8 cellular contexts compared by ENCODE assay signal in the genomic region with DNA sequence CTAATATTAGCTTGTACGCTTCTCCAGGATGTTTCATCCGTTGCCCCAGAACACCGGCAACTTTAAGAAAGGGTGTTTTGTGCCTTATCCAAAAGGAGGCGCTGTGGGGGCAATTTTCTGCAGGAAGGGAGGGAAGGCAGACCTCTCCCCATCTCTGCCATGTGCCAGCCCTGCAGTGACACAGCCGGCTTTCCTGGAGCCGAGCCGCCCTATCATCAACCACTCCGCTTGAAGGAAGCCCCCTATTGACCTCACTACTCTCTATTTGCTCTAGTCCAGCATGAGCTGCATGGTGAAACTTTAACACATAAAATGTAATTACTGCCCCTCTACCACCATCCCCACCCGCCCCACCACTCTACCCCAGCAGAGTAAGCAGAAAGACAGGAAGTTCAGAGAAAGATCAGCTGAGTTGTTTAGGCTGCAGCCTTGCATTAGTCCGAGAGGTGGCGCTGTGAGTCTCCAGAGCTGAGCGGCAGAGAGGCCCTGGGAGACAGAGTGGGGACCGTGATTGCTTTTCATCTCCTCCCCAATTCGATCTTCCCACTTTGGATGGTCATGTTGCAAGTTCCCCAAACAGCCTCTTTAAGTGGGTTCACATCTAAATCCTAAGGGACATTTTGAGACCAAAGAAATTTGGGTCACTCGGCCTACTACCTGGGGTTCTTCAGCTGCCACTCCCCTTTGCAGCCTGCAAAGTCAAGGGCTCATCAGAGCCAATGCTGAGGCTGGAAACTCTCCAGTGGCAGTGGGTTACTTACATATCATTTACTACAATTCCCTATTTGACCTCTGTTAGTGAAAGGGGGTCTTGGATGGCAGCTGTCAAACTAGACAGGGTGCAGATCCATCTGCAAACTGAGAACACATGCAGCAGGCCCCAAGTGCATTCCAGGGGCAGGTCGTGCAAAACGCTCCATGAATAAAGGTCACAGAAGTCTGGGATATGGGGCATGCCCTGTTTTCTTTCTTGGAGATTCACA. TPM values are rescaled to one million over a fixed set of nuclear protein-coding genes. Genes with fewer than 3 reads are reported as not detected.
DNase-seq lines count a peak whose midpoint lies in the region; ATAC-seq and TF ChIP-seq lines count a peak whose summit lies in the region.

No MANE protein-coding gene starts in this region.

- no peak overlapping the region for H2AFZ ChIP-seq in OCI-LY1 (ENCODE audit: low read length)
- no peak overlapping the region for H2AFZ ChIP-seq in neural progenitor cell (replicated peaks)

- no peak for TF ChIP-seq EP300 in upper lobe of left lung (IDR thresholded peaks at IDR 0.05)

- no peak overlapping the region for H3K9ac ChIP-seq in OCI-LY1 (ENCODE audit: low read length)
- no peak overlapping the region for H3K9ac ChIP-seq in neural progenitor cell

- WGBS in upper lobe of left lung, 2 donors: 22 to 36% methylated on average over 17 of the region's 17 CpGs

- H4K20me1 ChIP-seq in OCI-LY1 (ENCODE audit: insufficient read depth, low read length) (no peaks in the 10 kb centered on the region), neural progenitor cell (ENCODE audit: low read depth) (no peaks in the 10 kb centered on the region)

- TF ChIP-seq POLR2A in upper lobe of left lung (IDR thresholded peaks at IDR 0.05): no peak

- peak overlapping the region; percentile 21 for H3K4me3 Mint-ChIP-seq in activated T-helper 17 cell treated with anti-CD3 and anti-CD28 coated beads, Interleukin-2, amount 50 U/mL, for 72 hours
- no peak overlapping the region for H3K4me3 Mint-ChIP-seq in neural progenitor cell

- no peaks in the 10 kb centered on the region for H3K4me1 Mint-ChIP-seq in activated T-helper 17 cell treated with anti-CD3 and anti-CD28 coated beads, Interleukin-2, amount 50 U/mL, for 72 hours
- H3K4me1 Mint-ChIP-seq in neural progenitor cell: peaks cover 16% of the 10 kb centered on the region

- H3K4me1 ChIP-seq in OCI-LY1 (ENCODE audit: insufficient read depth, low read length, severe bottlenecking) (no peaks in the 10 kb centered on the region), neural progenitor cell (no peaks in the 10 kb centered on the region), upper lobe of left lung (no peaks in the 10 kb centered on the region)

- no peak overlapping the region for H3K27ac Mint-ChIP-seq in activated T-helper 17 cell treated with anti-CD3 and anti-CD28 coated beads, Interleukin-2, amount 50 U/mL, for 72 hours
- no peak overlapping the region for H3K27ac Mint-ChIP-seq in neural progenitor cell

- no peaks in the 10 kb centered on the region for H3K27me3 ChIP-seq in OCI-LY1 (ENCODE audit: insufficient read depth, low read length)
- no peaks in the 10 kb centered on the region for H3K27me3 ChIP-seq in neural progenitor cell
- no peaks in the 10 kb centered on the region for H3K27me3 ChIP-seq in upper lobe of left lung

- no peak overlapping the region for H3K27ac ChIP-seq in OCI-LY1 (ENCODE audit: low read depth, low read length, poor library complexity, severe bottlenecking)
- no peak overlapping the region for H3K27ac ChIP-seq in neural progenitor cell
- H3K27ac ChIP-seq in upper lobe of left lung: no peak overlapping the region

- no peaks in the 10 kb centered on the region for H3K9me3 Mint-ChIP-seq in activated T-helper 17 cell treated with anti-CD3 and anti-CD28 coated beads, Interleukin-2, amount 50 U/mL, for 72 hours
- no peaks in the 10 kb centered on the region for H3K9me3 Mint-ChIP-seq in neural progenitor cell

- H3K4me3 ChIP-seq in OCI-LY1 (ENCODE audit: low read depth, low read length, poor library complexity, severe bottlenecking) (no peak overlapping the region), neural progenitor cell (peak overlapping the region; percentile 31), upper lobe of left lung (no peak overlapping the region)

- DNase-seq in AG08396 (ENCODE audit: low spot score) (peak; percentile 88), fibroblast of the conjunctiva (ENCODE audit: low read depth) (peak; percentile 35), neural progenitor cell (ENCODE audit: low spot score) (peak; percentile 83), upper lobe of left lung (peak in 1 of 2 donors; percentile 55)

- no peaks in the 10 kb centered on the region for H3K9me2 ChIP-seq in OCI-LY1 (ENCODE audit: low read depth, low read length)

- H3K36me3 ChIP-seq in OCI-LY1 (ENCODE audit: insufficient read depth, low read length) (no peaks in the 10 kb centered on the region), neural progenitor cell (no peaks in the 10 kb centered on the region), upper lobe of left lung (no peaks in the 10 kb centered on the region)

- H3K27me3 Mint-ChIP-seq in activated T-helper 17 cell treated with anti-CD3 and anti-CD28 coated beads, Interleukin-2, amount 50 U/mL, for 72 hours: no peaks in the 10 kb centered on the region
- peaks cover 7% of the 10 kb centered on the region for H3K27me3 Mint-ChIP-seq in neural progenitor cell (ENCODE audit: insufficient read depth, low read depth)

- no peaks in the 10 kb centered on the region for H3F3A ChIP-seq in OCI-LY1 (ENCODE audit: insufficient read depth, low read length)
- H3F3A ChIP-seq in neural progenitor cell (ENCODE audit: low read depth): peaks cover 7% of the 10 kb centered on the region

- H3K79me2 ChIP-seq in OCI-LY1 (ENCODE audit: insufficient read depth, low read length) (no peaks in the 10 kb centered on the region), neural progenitor cell (ENCODE audit: low read depth) (no peaks in the 10 kb centered on the region)

- ATAC-seq in GM18867 (IDR thresholded peaks at IDR 0.05; ENCODE audit: unreplicated experiment) (peak; percentile 80), HG03378 (IDR thresholded peaks at IDR 0.05; ENCODE audit: unreplicated experiment) (peak; percentile 87), upper lobe of left lung (ENCODE audit: low FRiP score in 2 of 2) (peak; percentile 69 to 79)
- peak; percentile 75 for ATAC-seq in activated T-helper 17 cell treated with anti-CD3 and anti-CD28 coated beads, Interleukin-2, amount 50 U/mL, for 72 hours (replicated peaks)

- H3K9me3 ChIP-seq in OCI-LY1 (ENCODE audit: low read length) (no peaks in the 10 kb centered on the region), neural progenitor cell (ENCODE audit: low read depth) (no peaks in the 10 kb centered on the region), upper lobe of left lung (no peaks in the 10 kb centered on the region)

- no peaks in the 10 kb centered on the region for H3K36me3 Mint-ChIP-seq in activated T-helper 17 cell treated with anti-CD3 and anti-CD28 coated beads, Interleukin-2, amount 50 U/mL, for 72 hours (ENCODE audit: low read depth)
- H3K36me3 Mint-ChIP-seq in neural progenitor cell: peaks cover 14% of the 10 kb centered on the region

- peak; percentile 91 for TF ChIP-seq CTCF in OCI-LY1 (IDR thresholded peaks at IDR 0.05; ENCODE audit: low read length)
- TF ChIP-seq CTCF in neural progenitor cell (IDR thresholded peaks at IDR 0.05): peak; percentile 80
- peak; percentile 44 to 73 (median 61) for TF ChIP-seq CTCF in upper lobe of left lung (IDR thresholded peaks at IDR 0.05)

- H3K4me2 ChIP-seq in OCI-LY1 (ENCODE audit: low read length): no peak overlapping the region
- H3K4me2 ChIP-seq in neural progenitor cell: peak overlapping the region; percentile 59

RNA-seq across cellular contexts. Expression of gene RAD18, which starts 24.7 kb away (rescaled TPM):
- 10 to 100 TPM; 45.6 to 59.0 TPM for total RNA-seq in activated T-helper 17 cell treated with anti-CD3 and anti-CD28 coated beads, Interleukin-2, amount 50 U/mL, for 72 hours
- total RNA-seq in neural progenitor cell (ENCODE audit: low replicate concordance): 13.9 and 22.1 TPM in 2 replicates
- 10 to 100 TPM in 2 of 6 donors, 1 to 10 TPM in 4; 2.6 to 16.2 (median 7.7) TPM for total RNA-seq in upper lobe of left lung
